29 cellular contexts compared by ENCODE assay signal in genomic region chr3:40287248-40287647, GRCh38.
"Had no signal": no experiment of that assay in that cellular context is flagged by ENCODE, and none has a peak within 500 bp of the region (broad histone marks: within the 10 kb centered on the region; RNA-seq: fewer than 3 reads in every experiment).

No MANE protein-coding gene starts in this region.

- H3K27me3 ChIP-seq: neural progenitor cell, ovary, right lobe of liver, sigmoid colon, suprapubic skin, testis, tibial artery, transverse colon, upper lobe of right lung, uterus had no signal

- H3K4me3 ChIP-seq: neural progenitor cell, ovary, psoas muscle, right lobe of liver, sigmoid colon, suprapubic skin, testis, tibial artery, transverse colon, upper lobe of right lung, uterus had no signal

- H3K9me3 ChIP-seq: ovary, right lobe of liver, suprapubic skin, testis, transverse colon, upper lobe of right lung, uterus had no signal

- H3K36me3 ChIP-seq: neural progenitor cell, ovary, right lobe of liver, sigmoid colon, transverse colon, upper lobe of right lung, uterus had no signal

- ATAC-seq: natural killer cell; psoas muscle; right cardiac atrium; right lobe of liver; stimulated activated memory B cell treated with anti-CD40 and anti-IgM and Interleukin-4, amounts not matched to agents 10 μg/mL and 1 μg/mL and 100 μg/mL, for 72 hours; stimulated activated naive CD8-positive, alpha-beta T cell treated with anti-CD3 and anti-CD28 coated beads, Interleukin-15, amount 100 ng/mL, for 72 hours; stimulated activated naive CD8-positive, alpha-beta T cell treated with anti-CD3 and anti-CD28 coated beads, Interleukin-15, Interleukin-2, amounts not matched to agents 100 U/mL and 50 U/mL, for 24 hours; upper lobe of right lung had no signal

- DNase-seq: natural killer cell; occipital lobe; ovary; posterior cingulate gyrus; psoas muscle; right cardiac atrium; right lobe of liver; sigmoid colon; small intestine; stimulated activated CD4-positive, alpha-beta T cell treated with anti-CD3 and anti-CD28 coated beads, Interleukin-15, amount 100 ng/mL, for 24 hours; stimulated activated CD4-positive, alpha-beta T cell treated with anti-CD3 and anti-CD28 coated beads, Interleukin-2, amount 100 ng/mL, for 24 hours; stimulated activated CD4-positive, alpha-beta T cell treated with anti-CD3 and anti-CD28 coated beads, Interleukin-2, amount 100 ng/mL, for 48 hours; stimulated activated CD4-positive, alpha-beta T cell treated with anti-CD3 and anti-CD28 coated beads, Interleukin-4, amount 100 ng/mL, for 24 hours; stimulated activated naive CD4-positive, alpha-beta T cell; stimulated activated naive CD8-positive, alpha-beta T cell treated with anti-CD3 and anti-CD28 coated beads, Interleukin-15, amount 100 ng/mL, for 72 hours; stimulated activated naive CD8-positive, alpha-beta T cell treated with anti-CD3 and anti-CD28 coated beads, Interleukin-15, Interleukin-2, amounts not matched to agents 100 U/mL and 50 U/mL, for 24 hours; substantia nigra; testis; tibial artery; transverse colon; upper lobe of right lung; uterus had no signal

- H3K36me3 Mint-ChIP-seq: natural killer cell, neural progenitor cell, type B pancreatic cell had no signal

- H3K27ac Mint-ChIP-seq: natural killer cell; nephron; neural progenitor cell; progenitor cell of endocrine pancreas; stimulated activated memory B cell treated with anti-CD40 and anti-IgM and Interleukin-4, amounts not matched to agents 10 μg/mL and 1 μg/mL and 100 μg/mL, for 72 hours; stimulated activated naive CD8-positive, alpha-beta T cell treated with anti-CD3 and anti-CD28 coated beads, Interleukin-15, amount 100 ng/mL, for 72 hours; type B pancreatic cell had no signal

- H3K4me1 Mint-ChIP-seq: nephron; stimulated activated memory B cell treated with anti-CD40 and anti-IgM and Interleukin-4, amounts not matched to agents 10 μg/mL and 1 μg/mL and 100 μg/mL, for 72 hours; stimulated activated naive CD8-positive, alpha-beta T cell treated with anti-CD3 and anti-CD28 coated beads, Interleukin-15, amount 100 ng/mL, for 72 hours had no signal

- H3K4me3 Mint-ChIP-seq: natural killer cell; nephron; neural progenitor cell; stimulated activated memory B cell treated with anti-CD40 and anti-IgM and Interleukin-4, amounts not matched to agents 10 μg/mL and 1 μg/mL and 100 μg/mL, for 72 hours; stimulated activated naive CD8-positive, alpha-beta T cell treated with anti-CD3 and anti-CD28 coated beads, Interleukin-15, amount 100 ng/mL, for 72 hours; type B pancreatic cell had no signal

- H3K9me3 Mint-ChIP-seq: natural killer cell; nephron; neural progenitor cell; stimulated activated memory B cell treated with anti-CD40 and anti-IgM and Interleukin-4, amounts not matched to agents 10 μg/mL and 1 μg/mL and 100 μg/mL, for 72 hours; type B pancreatic cell had no signal

- H3K27me3 Mint-ChIP-seq: progenitor cell of endocrine pancreas; stimulated activated memory B cell treated with anti-CD40 and anti-IgM and Interleukin-4, amounts not matched to agents 10 μg/mL and 1 μg/mL and 100 μg/mL, for 72 hours; stimulated activated naive CD8-positive, alpha-beta T cell treated with anti-CD3 and anti-CD28 coated beads, Interleukin-15, amount 100 ng/mL, for 72 hours; type B pancreatic cell had no signal

- H3K4me1 ChIP-seq: parathyroid adenoma, psoas muscle, right lobe of liver, sigmoid colon, suprapubic skin, testis, tibial artery, transverse colon, upper lobe of right lung, uterus had no signal
